In the genomic region with DNA sequence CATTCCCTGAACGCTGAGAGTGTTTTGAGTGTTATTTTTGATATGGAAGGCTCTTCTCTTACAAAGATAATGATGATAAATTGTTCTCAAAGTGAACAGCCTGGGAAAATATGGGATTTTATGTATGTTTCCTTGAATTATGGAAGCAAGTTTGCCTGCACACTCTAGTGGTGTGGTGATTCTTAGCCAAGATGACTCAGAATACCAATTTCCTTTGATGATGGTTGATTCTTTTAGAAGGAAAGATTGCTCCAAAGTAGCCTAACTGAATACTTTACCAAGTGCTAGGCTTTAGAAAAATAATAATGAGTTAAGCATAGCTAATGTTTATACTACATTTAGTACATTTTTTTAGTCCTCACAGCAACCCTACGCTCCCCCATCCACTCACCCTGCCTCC, we compare ENCODE assay signal across 11 cellular contexts.
"Had no signal": no experiment of that assay in that cellular context is flagged by ENCODE, and none has a peak within 500 bp of the region (broad histone marks: within the 10 kb centered on the region; RNA-seq: fewer than 3 reads in every experiment).

No MANE protein-coding gene starts in this region.

- H3K36me3 Mint-ChIP-seq: stimulated activated effector memory CD8-positive, alpha-beta T cell treated with anti-CD3 and anti-CD28 coated beads, Interleukin-12 subunit alpha, Interleukin-12 subunit beta, amount 100 ng/mL, for 72 hours; WTC11 had no signal

- H3K4me3 Mint-ChIP-seq: activated naive CD4-positive, alpha-beta T cell treated with anti-CD3 and anti-CD28 coated beads for 36 hours; stimulated activated effector memory CD8-positive, alpha-beta T cell treated with anti-CD3 and anti-CD28 coated beads, Interleukin-12 subunit alpha, Interleukin-12 subunit beta, amount 100 ng/mL, for 72 hours; WTC11 had no signal

- H3K36me3 ChIP-seq: gastroesophageal sphincter, heart right ventricle, thyroid gland had no signal

- H3K9me3 Mint-ChIP-seq: activated naive CD4-positive, alpha-beta T cell treated with anti-CD3 and anti-CD28 coated beads for 36 hours; stimulated activated effector memory CD8-positive, alpha-beta T cell treated with anti-CD3 and anti-CD28 coated beads, Interleukin-12 subunit alpha, Interleukin-12 subunit beta, amount 100 ng/mL, for 72 hours; WTC11 had no signal

- H3K4me3 ChIP-seq: gastroesophageal sphincter, heart right ventricle, lung, thyroid gland had no signal

- H3K27me3 ChIP-seq: gastroesophageal sphincter, heart right ventricle, thyroid gland had no signal

- DNase-seq: activated naive CD4-positive, alpha-beta T cell treated with anti-CD3 and anti-CD28 coated beads for 36 hours; activated T-cell treated with anti-CD3 and anti-CD28 coated beads for 4 hours; cortex of kidney; effector CD8-positive, alpha-beta T cell; heart right ventricle; thyroid gland had no signal

- ATAC-seq: gastroesophageal sphincter; stimulated activated effector memory CD8-positive, alpha-beta T cell treated with anti-CD3 and anti-CD28 coated beads, Interleukin-12 subunit alpha, Interleukin-12 subunit beta, amount 100 ng/mL, for 72 hours; WTC11 had no signal

- H3K4me1 ChIP-seq: parathyroid adenoma had no signal

- H3K9me3 ChIP-seq: gastroesophageal sphincter, heart right ventricle, thyroid gland had no signal

- H3K27ac Mint-ChIP-seq: activated naive CD4-positive, alpha-beta T cell treated with anti-CD3 and anti-CD28 coated beads for 36 hours; stimulated activated effector memory CD8-positive, alpha-beta T cell treated with anti-CD3 and anti-CD28 coated beads, Interleukin-12 subunit alpha, Interleukin-12 subunit beta, amount 100 ng/mL, for 72 hours; WTC11 had no signal

- H3K9ac ChIP-seq: parathyroid adenoma had no signal

- H3K27ac ChIP-seq: gastroesophageal sphincter, parathyroid adenoma, thyroid gland had no signal
